9 cellular contexts compared by ENCODE assay signal in genomic region chr10:89699581-89700064, GRCh38. TPM values are rescaled to one million over a fixed set of nuclear protein-coding genes. Genes with fewer than 3 reads are reported as not detected.
DNase-seq lines count a peak whose midpoint lies in the region; ATAC-seq and TF ChIP-seq lines count a peak whose summit lies in the region.
"Had no signal": no experiment of that assay in that cellular context is flagged by ENCODE, and none has a peak within 500 bp of the region (broad histone marks: within the 10 kb centered on the region; RNA-seq: fewer than 3 reads in every experiment).

No MANE protein-coding gene starts in this region.

- H3K9me3 ChIP-seq in Caco-2 = no peaks in the 10 kb centered on the region

- BruUV-seq in Caco-2 (replicated peaks; lab: Mats Ljungman, UMichigan) = no TSS peak

- intact Hi-C loops in Caco-2 (cut with micrococcal nuclease; ENCODE audit: unreplicated experiment) = loop anchor here (2.0 to 10.0 kb wide), 5 partner anchors 31 to 445 kb away; partner anchors contain the start of gene LIPA
- intact Hi-C loops in activated T-helper 2 cell treated with anti-CD3 and anti-CD28 coated beads, Interferon-gamma antibody, Interleukin-2, Interleukin-4, amounts not matched to agents 10 μg/mL and 5 μg/mL and 100 μg/mL, durations not matched to agents 14 hours and 24 hours and 36 hours (cut with micrococcal nuclease) = loop anchor here (5.0 kb wide), 4 partner anchors 38 to 1173 kb away; partner anchors contain the start of genes LIPA and RPP30

- H3K4me1 Mint-ChIP-seq in Caco-2 (ENCODE audit: low read depth, unreplicated experiment) (peaks cover 37% of the 10 kb centered on the region), mesothelial cell of epicardium (peaks cover 57% of the 10 kb centered on the region)
- H3K4me1 Mint-ChIP-seq in activated T-helper 2 cell treated with anti-CD3 and anti-CD28 coated beads, Interferon-gamma antibody, Interleukin-2, Interleukin-4, amounts not matched to agents 10 μg/mL and 5 μg/mL and 100 μg/mL, durations not matched to agents 14 hours and 24 hours and 36 hours (ENCODE audit: low read depth) = peaks cover 32% of the 10 kb centered on the region

- CTCF ChIA-PET in Caco-2 (lab: Charles Lee) = no interaction called here

- no peak overlapping the region for H3K4me3 ChIP-seq in Caco-2 (ENCODE audit: low read depth, low read length)

- H3K36me3 Mint-ChIP-seq in Caco-2 (ENCODE audit: insufficient read depth, unreplicated experiment) (peaks cover 22% of the 10 kb centered on the region), mesothelial cell of epicardium (no peaks in the 10 kb centered on the region)
- peaks cover 11% of the 10 kb centered on the region for H3K36me3 Mint-ChIP-seq in activated T-helper 2 cell treated with anti-CD3 and anti-CD28 coated beads, Interferon-gamma antibody, Interleukin-2, Interleukin-4, amounts not matched to agents 10 μg/mL and 5 μg/mL and 100 μg/mL, durations not matched to agents 14 hours and 24 hours and 36 hours (ENCODE audit: low read depth)

- no peak for ATAC-seq in HG03108 (IDR thresholded peaks at IDR 0.05; ENCODE audit: unreplicated experiment)
- ATAC-seq: sciatic nerve had no signal

- no peaks in the 10 kb centered on the region for H3K36me3 ChIP-seq in Caco-2 (ENCODE audit: control insufficient read depth, insufficient read depth, low read length)

- no peak for TF ChIP-seq CTCF in Caco-2 (IDR thresholded peaks at IDR 0.05; ENCODE audit: insufficient read depth in 1 of 2, low read depth in 1 of 2, low read length in 1 of 2, severe bottlenecking in 1 of 2, unreplicated experiment in 1 of 2)
- TF ChIP-seq CTCF in mesothelial cell of epicardium (IDR thresholded peaks at IDR 0.05; ENCODE audit: unreplicated experiment) = no peak

- H3K9me3 Mint-ChIP-seq in Caco-2 (ENCODE audit: unreplicated experiment) = no peaks in the 10 kb centered on the region
- no peaks in the 10 kb centered on the region for H3K9me3 Mint-ChIP-seq in activated T-helper 2 cell treated with anti-CD3 and anti-CD28 coated beads, Interferon-gamma antibody, Interleukin-2, Interleukin-4, amounts not matched to agents 10 μg/mL and 5 μg/mL and 100 μg/mL, durations not matched to agents 14 hours and 24 hours and 36 hours
- no peaks in the 10 kb centered on the region for H3K9me3 Mint-ChIP-seq in mesothelial cell of epicardium

- H3K27me3 ChIP-seq in Caco-2 (replicated peaks; ENCODE audit: control insufficient read depth, insufficient read depth, low read length) = no peaks in the 10 kb centered on the region

- POLR2A ChIA-PET in Caco-2 (lab: Charles Lee) = no interaction called here

- H3K4me3 Mint-ChIP-seq in Caco-2 (ENCODE audit: unreplicated experiment) = peak overlapping the region; percentile 88
- peak overlapping the region; percentile 37 for H3K4me3 Mint-ChIP-seq in activated T-helper 2 cell treated with anti-CD3 and anti-CD28 coated beads, Interferon-gamma antibody, Interleukin-2, Interleukin-4, amounts not matched to agents 10 μg/mL and 5 μg/mL and 100 μg/mL, durations not matched to agents 14 hours and 24 hours and 36 hours (ENCODE audit: low read depth)
- peak overlapping the region; percentile 40 for H3K4me3 Mint-ChIP-seq in mesothelial cell of epicardium

- no peaks in the 10 kb centered on the region for H3K27me3 Mint-ChIP-seq in Caco-2 (ENCODE audit: insufficient read depth, unreplicated experiment)
- H3K27me3 Mint-ChIP-seq in activated T-helper 2 cell treated with anti-CD3 and anti-CD28 coated beads, Interferon-gamma antibody, Interleukin-2, Interleukin-4, amounts not matched to agents 10 μg/mL and 5 μg/mL and 100 μg/mL, durations not matched to agents 14 hours and 24 hours and 36 hours (ENCODE audit: low read depth) = no peaks in the 10 kb centered on the region
- no peaks in the 10 kb centered on the region for H3K27me3 Mint-ChIP-seq in mesothelial cell of epicardium (ENCODE audit: low read depth)

- DNase-seq in Caco-2 = peak in 1 of 2 experiments; percentile 50
- peak; percentile 41 for DNase-seq in HuH-7 (ENCODE audit: low spot score)
- DNase-seq in activated T-helper 2 cell treated with anti-CD3 and anti-CD28 coated beads, Interferon-gamma antibody, Interleukin-2, Interleukin-4, amounts not matched to agents 10 μg/mL and 5 μg/mL and 100 μg/mL, durations not matched to agents 14 hours and 24 hours and 36 hours (ENCODE audit: low spot score) = no peak
- DNase-seq in mesothelial cell of epicardium (ENCODE audit: low spot score in 2 of 2, unreplicated experiment in 2 of 2) = no peak
- no peak for DNase-seq in cortex of kidney (lab: John Stamatoyannopoulos, UW)
- DNase-seq in GM19240 (ENCODE audit: insufficient read length, low spot score) = no peak
- DNase-seq: NCI-H2081 treated with DMSO at 0.1 percent for 48 hours had no signal

- H3K4me1 ChIP-seq in Caco-2 = peaks cover 19% of the 10 kb centered on the region

- H3K27ac Mint-ChIP-seq in Caco-2 (ENCODE audit: unreplicated experiment) (no peak overlapping the region), mesothelial cell of epicardium (peak overlapping the region; percentile 31)
- H3K27ac Mint-ChIP-seq in activated T-helper 2 cell treated with anti-CD3 and anti-CD28 coated beads, Interferon-gamma antibody, Interleukin-2, Interleukin-4, amounts not matched to agents 10 μg/mL and 5 μg/mL and 100 μg/mL, durations not matched to agents 14 hours and 24 hours and 36 hours = no peak overlapping the region

RNA-seq across cellular contexts. Expression of gene KIF20B, which starts 1.8 kb away (rescaled TPM):
- total RNA-seq in Caco-2 (2022) (43.2 and 43.9 TPM in 2 replicates), mesothelial cell of epicardium (19.5 to 20.4 TPM (median 20.3 TPM) in 3 replicates)
- total RNA-seq in activated T-helper 2 cell treated with anti-CD3 and anti-CD28 coated beads, Interferon-gamma antibody, Interleukin-2, Interleukin-4, amounts not matched to agents 10 μg/mL and 5 μg/mL and 100 μg/mL, durations not matched to agents 14 hours and 24 hours and 36 hours = 59.2 and 64.1 TPM in 2 replicates

RNA-seq across cellular contexts. Expression of gene PANK1, which starts 54.6 kb away (rescaled TPM):
- 22.7 and 24.0 TPM in 2 replicates for total RNA-seq in Caco-2 (2022)
- total RNA-seq in activated T-helper 2 cell treated with anti-CD3 and anti-CD28 coated beads, Interferon-gamma antibody, Interleukin-2, Interleukin-4, amounts not matched to agents 10 μg/mL and 5 μg/mL and 100 μg/mL, durations not matched to agents 14 hours and 24 hours and 36 hours = 5.7 and 9.2 TPM in 2 replicates
- 24.0 to 27.2 TPM (median 24.4 TPM) in 3 replicates for total RNA-seq in mesothelial cell of epicardium

Comparison
In these comparisons a context has a peak if more than half of its experiments do, and no peak if none do; other contexts are left out.
1. H3K4me3 Mint-ChIP-seq: peak in every context shown above with its lines; median percentile 88 in Caco-2; 40 in mesothelial cell of epicardium; 37 in activated T-helper 2 cell treated with anti-CD3 and anti-CD28 coated beads, Interferon-gamma antibody, Interleukin-2, Interleukin-4, amounts not matched to agents 10 μg/mL and 5 μg/mL and 100 μg/mL, durations not matched to agents 14 hours and 24 hours and 36 hours.